In genomic region chr4:173420821-173421220, GRCh38 we compare ENCODE assay signal across 17 cellular contexts. TPM values are rescaled to one million over a fixed set of nuclear protein-coding genes. Genes with fewer than 3 reads are reported as not detected.
A peak's percentile ranks its signal among the peaks of the same experiment; 100 is the strongest.
DNase-seq lines count a peak whose midpoint lies in the region; ATAC-seq, FAIRE-seq and TF ChIP-seq lines count a peak whose summit lies in the region.
"Had no signal": no experiment of that assay in that cellular context is flagged by ENCODE, and none has a peak within 500 bp of the region (broad histone marks: within the 10 kb centered on the region; RNA-seq: fewer than 3 reads in every experiment).

No MANE protein-coding gene starts in this region.

- no peak for FAIRE-seq in astrocyte (lab: Jason Lieb, UNC)
- FAIRE-seq: HTR-8/SVneo had no signal

- TF ChIP-seq CTCF in DND-41 (IDR thresholded peaks at IDR 0.05; ENCODE audit: borderline replicate concordance, extremely low read depth, low read length, poor library complexity, severe bottlenecking) (no peak), astrocyte (IDR thresholded peaks at IDR 0.05; ENCODE audit: insufficient read depth, low read depth, low read length) (no peak), hepatocyte (IDR thresholded peaks at IDR 0.05; ENCODE audit: poor library complexity) (no peak)

- H3K4me1 ChIP-seq in DND-41 (ENCODE audit: insufficient read depth, low read length) (peaks cover 20% of the 10 kb centered on the region), astrocyte (ENCODE audit: insufficient read depth, low read length) (peaks cover 10% of the 10 kb centered on the region), mesenchymal stem cell (ENCODE audit: control insufficient read depth, insufficient read depth, low read depth, low read length) (peaks cover 4% of the 10 kb centered on the region), hepatocyte (ENCODE audit: insufficient read depth) (no peaks in the 10 kb centered on the region), SJCRH30 (no peaks in the 10 kb centered on the region)
- H3K4me1 ChIP-seq: HAP-1 had no signal

- H2BK15ac ChIP-seq in mesenchymal stem cell (ENCODE audit: low read depth, poor library complexity, severe bottlenecking): no peak overlapping the region

- H3K27ac ChIP-seq in DND-41 (ENCODE audit: low read length) (no peak overlapping the region), astrocyte (ENCODE audit: low read depth, low read length) (no peak overlapping the region), mesenchymal stem cell (ENCODE audit: low read length, poor library complexity, severe bottlenecking) (no peak overlapping the region), hepatocyte (no peak overlapping the region), SJCRH30 (no peak overlapping the region)
- H3K27ac ChIP-seq: BLaER1, HL-60 had no signal

- H3K27ac Mint-ChIP-seq in astrocyte (ENCODE audit: unreplicated experiment): no peak overlapping the region
- H3K27ac Mint-ChIP-seq in activated naive CD8-positive, alpha-beta T cell treated with anti-CD3 and anti-CD28 coated beads for 36 hours: no peak overlapping the region
- H3K27ac Mint-ChIP-seq: CD8-positive, alpha-beta T cell had no signal

- H3K4ac ChIP-seq in mesenchymal stem cell (ENCODE audit: low read depth in 1 of 2, low read length in 2 of 2): no peak overlapping the region

- no peaks in the 10 kb centered on the region for H3K9me3 Mint-ChIP-seq in astrocyte (ENCODE audit: unreplicated experiment)
- H3K9me3 Mint-ChIP-seq in activated naive CD8-positive, alpha-beta T cell treated with anti-CD3 and anti-CD28 coated beads for 36 hours: no peaks in the 10 kb centered on the region
- H3K9me3 Mint-ChIP-seq: CD8-positive, alpha-beta T cell had no signal

- no peak overlapping the region for H3K18ac ChIP-seq in mesenchymal stem cell (ENCODE audit: low read depth in 1 of 2, low read length in 2 of 2)

- peaks cover 1% of the 10 kb centered on the region for H3K36me3 Mint-ChIP-seq in astrocyte (ENCODE audit: low read depth, unreplicated experiment)
- no peaks in the 10 kb centered on the region for H3K36me3 Mint-ChIP-seq in activated naive CD8-positive, alpha-beta T cell treated with anti-CD3 and anti-CD28 coated beads for 36 hours
- H3K36me3 Mint-ChIP-seq: CD8-positive, alpha-beta T cell had no signal

- no peak overlapping the region for H4K91ac ChIP-seq in mesenchymal stem cell (ENCODE audit: low read length)

- H3K27me3 ChIP-seq in DND-41 (ENCODE audit: insufficient read depth, low read length, poor library complexity): no peaks in the 10 kb centered on the region
- no peaks in the 10 kb centered on the region for H3K27me3 ChIP-seq in astrocyte (ENCODE audit: insufficient read depth, low read length)
- no peaks in the 10 kb centered on the region for H3K27me3 ChIP-seq in mesenchymal stem cell (ENCODE audit: control insufficient read depth in 1 of 2, insufficient read depth in 1 of 2, low read length in 2 of 2)
- no peaks in the 10 kb centered on the region for H3K27me3 ChIP-seq in hepatocyte
- H3K27me3 ChIP-seq in SJCRH30: no peaks in the 10 kb centered on the region
- H3K27me3 ChIP-seq: BLaER1 had no signal

- H2BK5ac ChIP-seq in mesenchymal stem cell (ENCODE audit: low read depth, low read length, poor library complexity, severe bottlenecking): no peak overlapping the region

- H2AK5ac ChIP-seq in mesenchymal stem cell (ENCODE audit: low read length, severe bottlenecking): no peak overlapping the region

- H3K4me1 Mint-ChIP-seq in astrocyte (ENCODE audit: low read depth, unreplicated experiment): peaks cover 11% of the 10 kb centered on the region
- peaks cover 8% of the 10 kb centered on the region for H3K4me1 Mint-ChIP-seq in activated naive CD8-positive, alpha-beta T cell treated with anti-CD3 and anti-CD28 coated beads for 36 hours

- no peaks in the 10 kb centered on the region for H3K9me2 ChIP-seq in hepatocyte (replicated peaks; ENCODE audit: insufficient read depth)

- WGBS in mesenchymal stem cell: 86% methylated on average over 2 of the region's 2 CpGs
- 90% methylated on average over 2 of the region's 2 CpGs for WGBS in hepatocyte (ENCODE audit: low lambda C conversion rate, missing lambda C conversion rate)

- H3K9me3 ChIP-seq in DND-41 (ENCODE audit: insufficient read depth, low read length, severe bottlenecking) (no peaks in the 10 kb centered on the region), astrocyte (ENCODE audit: insufficient read depth, low read depth, low read length) (no peaks in the 10 kb centered on the region), mesenchymal stem cell (ENCODE audit: control insufficient read depth, low read length) (no peaks in the 10 kb centered on the region), hepatocyte (ENCODE audit: low read depth) (no peaks in the 10 kb centered on the region), SJCRH30 (replicated peaks) (no peaks in the 10 kb centered on the region)
- H3K9me3 ChIP-seq: BLaER1, HAP-1 had no signal

- H4K20me1 ChIP-seq in DND-41 (ENCODE audit: insufficient read depth, low read length) (no peaks in the 10 kb centered on the region), astrocyte (ENCODE audit: insufficient read depth, low read length) (no peaks in the 10 kb centered on the region), hepatocyte (ENCODE audit: insufficient read depth, poor library complexity, severe bottlenecking) (no peaks in the 10 kb centered on the region)
- H4K20me1 ChIP-seq: BLaER1 had no signal

- no peak overlapping the region for H2BK12ac ChIP-seq in mesenchymal stem cell (ENCODE audit: low read length in 2 of 2)

- DNase-seq in DND-41 (no peak), OCI-M1 (lab: John Stamatoyannopoulos, UW) (peak; percentile 80), astrocyte (ENCODE audit: low read depth) (peak; percentile 82), mesenchymal stem cell (no peak), hepatocyte (ENCODE audit: low spot score) (no peak), SJCRH30 (no peak)
- no peak for DNase-seq in activated CD4-positive, alpha-beta T cell treated with anti-CD3 and anti-CD28 coated beads for 1 hour
- no peak for DNase-seq in activated naive CD8-positive, alpha-beta T cell treated with anti-CD3 and anti-CD28 coated beads for 36 hours
- DNase-seq: CD8-positive, alpha-beta T cell; NCI-H187; RPMI8226 had no signal

- no peak overlapping the region for H4K8ac ChIP-seq in mesenchymal stem cell (ENCODE audit: low read length)

- H3K79me1 ChIP-seq in mesenchymal stem cell (replicated peaks; ENCODE audit: low read length, poor library complexity, severe bottlenecking): no peaks in the 10 kb centered on the region

- no peaks in the 10 kb centered on the region for H3K79me2 ChIP-seq in DND-41 (ENCODE audit: insufficient read depth, low read length)
- H3K79me2 ChIP-seq in astrocyte (ENCODE audit: insufficient read depth, low read length): no peaks in the 10 kb centered on the region
- H3K79me2 ChIP-seq in hepatocyte: no peaks in the 10 kb centered on the region

- no peak overlapping the region for H3K14ac ChIP-seq in mesenchymal stem cell (ENCODE audit: low read length in 2 of 2)

- no peak overlapping the region for H2BK120ac ChIP-seq in mesenchymal stem cell (ENCODE audit: low read depth, low read length)

- no peak overlapping the region for H2AFZ ChIP-seq in DND-41 (ENCODE audit: low read depth, low read length)
- H2AFZ ChIP-seq in astrocyte (ENCODE audit: low read depth, low read length): no peak overlapping the region
- H2AFZ ChIP-seq in mesenchymal stem cell (ENCODE audit: low read depth, low read length): no peak overlapping the region
- H2AFZ ChIP-seq in hepatocyte: no peak overlapping the region

- H3K9ac ChIP-seq in DND-41 (ENCODE audit: low read depth, low read length) (no peak overlapping the region), astrocyte (ENCODE audit: low read length) (no peak overlapping the region), mesenchymal stem cell (ENCODE audit: low read length) (peak overlapping the region; percentile 3)
- H3K9ac ChIP-seq: BLaER1 had no signal

- H3K4me3 Mint-ChIP-seq in astrocyte (ENCODE audit: unreplicated experiment): no peak overlapping the region
- H3K4me3 Mint-ChIP-seq in activated naive CD8-positive, alpha-beta T cell treated with anti-CD3 and anti-CD28 coated beads for 36 hours: no peak overlapping the region
- H3K4me3 Mint-ChIP-seq: CD8-positive, alpha-beta T cell had no signal

- no peak overlapping the region for H3K23ac ChIP-seq in mesenchymal stem cell (ENCODE audit: low read length in 2 of 2)

- H3K4me3 ChIP-seq in DND-41 (ENCODE audit: low read depth in 1 of 2, low read length in 2 of 2) (no peak overlapping the region), astrocyte (ENCODE audit: insufficient read depth, low read depth, low read length) (no peak overlapping the region), mesenchymal stem cell (ENCODE audit: insufficient read depth in 1 of 2, low read depth in 1 of 2, low read length in 2 of 2) (no peak overlapping the region), hepatocyte (no peak overlapping the region), SJCRH30 (no peak overlapping the region)
- H3K4me3 ChIP-seq: BLaER1, HAP-1 had no signal

- no peaks in the 10 kb centered on the region for H3K27me3 Mint-ChIP-seq in astrocyte (ENCODE audit: low read depth, unreplicated experiment)
- no peaks in the 10 kb centered on the region for H3K27me3 Mint-ChIP-seq in activated naive CD8-positive, alpha-beta T cell treated with anti-CD3 and anti-CD28 coated beads for 36 hours

- H3K36me3 ChIP-seq in DND-41 (ENCODE audit: insufficient read depth, low read length) (no peaks in the 10 kb centered on the region), astrocyte (ENCODE audit: insufficient read depth, low read length) (no peaks in the 10 kb centered on the region), mesenchymal stem cell (ENCODE audit: control insufficient read depth in 1 of 2, insufficient read depth in 2 of 2, low read depth in 1 of 2, low read length in 2 of 2) (no peaks in the 10 kb centered on the region), hepatocyte (replicated peaks; ENCODE audit: insufficient read depth, low read depth) (no peaks in the 10 kb centered on the region), SJCRH30 (no peaks in the 10 kb centered on the region)
- H3K36me3 ChIP-seq: HAP-1 had no signal

- peak; percentile 48 for ATAC-seq in DND-41 (ENCODE audit: insufficient read depth, low read depth)

- H3K4me2 ChIP-seq in DND-41 (ENCODE audit: insufficient read depth, low read length) (no peak overlapping the region), astrocyte (ENCODE audit: low read length) (peak overlapping the region; percentile 35), mesenchymal stem cell (ENCODE audit: low read length, poor library complexity, severe bottlenecking) (no peak overlapping the region), hepatocyte (no peak overlapping the region)
- H3K4me2 ChIP-seq: BLaER1 had no signal

RNA-seq across cellular contexts. Expression of gene SCRG1, which starts 21.9 kb away (rescaled TPM):
- 4.3 and 7.3 TPM in 2 replicates for total RNA-seq in astrocyte
- 0.32 TPM for polyA plus RNA-seq in mesenchymal stem cell (2013, experiment 1 of 2)
- 0.34 TPM for polyA plus RNA-seq in mesenchymal stem cell (2013, experiment 2 of 2)
- total RNA-seq in hepatocyte: 2.1 and 3.5 TPM in 2 replicates
- 5.1 and 6.1 TPM in 2 replicates for polyA plus RNA-seq in hepatocyte
- total RNA-seq in SJCRH30 (2014; rRNA removed; shearing (Covaris generic)): not detected in 2 replicates
- not detected for total RNA-seq in activated naive CD8-positive, alpha-beta T cell treated with anti-CD3 and anti-CD28 coated beads for 36 hours
- total RNA-seq: A172; CD8-positive, alpha-beta T cell; LHCN-M2 had no signal

RNA-seq across cellular contexts. Expression of gene SAP30, which starts 50.1 kb away (rescaled TPM):
- total RNA-seq in astrocyte (8.8 and 9.4 TPM in 2 replicates), hepatocyte (16.5 and 17.5 TPM in 2 replicates)
- 8.2 TPM for polyA plus RNA-seq in mesenchymal stem cell (2013, experiment 1 of 2)
- polyA plus RNA-seq in mesenchymal stem cell (2013, experiment 2 of 2): 9.6 TPM
- 26.4 and 28.2 TPM in 2 replicates for polyA plus RNA-seq in hepatocyte
- total RNA-seq in SJCRH30 (2014; rRNA removed; shearing (Covaris generic)): 29.0 and 30.6 TPM in 2 replicates
- total RNA-seq in activated naive CD8-positive, alpha-beta T cell treated with anti-CD3 and anti-CD28 coated beads for 36 hours: 10 to 100 TPM; 24.6 to 25.0 TPM

Comparison
In these comparisons a context has a peak if more than half of its experiments do, and no peak if none do; other contexts are left out.
1. DNase-seq: peak in OCI-M1 (single experiment) and astrocyte (single experiment); none in DND-41 (single experiment), mesenchymal stem cell (single experiment), hepatocyte (single experiment), activated CD4-positive, alpha-beta T cell treated with anti-CD3 and anti-CD28 coated beads for 1 hour (single experiment), SJCRH30 (0 of 2) and activated naive CD8-positive, alpha-beta T cell treated with anti-CD3 and anti-CD28 coated beads for 36 hours (single experiment).